In genomic region chr3:41565948-41566347, GRCh38 we compare ENCODE assay signal across 20 cellular contexts.
A peak's percentile ranks its signal among the peaks of the same experiment; 100 is the strongest.
DNase-seq lines count a peak whose midpoint lies in the region; ATAC-seq and TF ChIP-seq lines count a peak whose summit lies in the region.
"Had no signal": no experiment of that assay in that cellular context is flagged by ENCODE, and none has a peak within 500 bp of the region (broad histone marks: within the 10 kb centered on the region; RNA-seq: fewer than 3 reads in every experiment).

No MANE protein-coding gene starts in this region.

- no peak overlapping the region for H3K4me3 ChIP-seq in HEK293 (ENCODE audit: low read depth, low read length)
- H3K4me3 ChIP-seq: BLaER1, GM23248 had no signal

- H3K27me3 Mint-ChIP-seq in MCF 10A (ENCODE audit: insufficient read depth, unreplicated experiment), result no peaks in the 10 kb centered on the region
- H3K27me3 Mint-ChIP-seq: B cell; CD4-positive, CD25-positive, alpha-beta regulatory T cell had no signal

- TF ChIP-seq CTCF in HEK293 (tag by site-specific recombination; IDR thresholded peaks at IDR 0.05) (no peak), MCF 10A (IDR thresholded peaks at IDR 0.05; ENCODE audit: unreplicated experiment) (no peak)

- H3K9me3 ChIP-seq in HEK293 (ENCODE audit: control insufficient read depth, insufficient read depth, low read depth, low read length), result no peaks in the 10 kb centered on the region
- H3K9me3 ChIP-seq: BLaER1, Caco-2 had no signal

- H3K9me3 Mint-ChIP-seq in MCF 10A (ENCODE audit: unreplicated experiment), result peaks cover 7% of the 10 kb centered on the region
- H3K9me3 Mint-ChIP-seq: HFFc6 had no signal

- peak; percentile 5 for DNase-seq in DMS53 (lab: John Stamatoyannopoulos, UW)
- DNase-seq in DMS53 treated with DMSO at 0.1 percent for 48 hours (lab: John Stamatoyannopoulos, UW; ENCODE audit: unreplicated experiment), result no peak
- peak; percentile 14 for DNase-seq in kidney tubule cell (ENCODE audit: low spot score)
- DNase-seq in DMS 273 (lab: John Stamatoyannopoulos, UW; ENCODE audit: unreplicated experiment), result no peak
- no peak for DNase-seq in MCF 10A (ENCODE audit: unreplicated experiment)
- DNase-seq: Caco-2; CD4-positive, CD25-positive, alpha-beta regulatory T cell; CD8-positive, alpha-beta T cell; DMS 273 treated with DMSO at 0.1 percent for 48 hours; DND-41; GM23248; H9; HFFc6 had no signal

- no peaks in the 10 kb centered on the region for H3K36me3 Mint-ChIP-seq in MCF 10A (ENCODE audit: insufficient read depth, unreplicated experiment)

- peaks cover 6% of the 10 kb centered on the region for H3K4me1 Mint-ChIP-seq in MCF 10A (ENCODE audit: insufficient read depth, unreplicated experiment)
- H3K4me1 Mint-ChIP-seq: B cell; CD4-positive, CD25-positive, alpha-beta regulatory T cell had no signal

- no peak overlapping the region for H3K4me3 Mint-ChIP-seq in MCF 10A (ENCODE audit: unreplicated experiment)
- H3K4me3 Mint-ChIP-seq: B cell; CD4-positive, CD25-positive, alpha-beta regulatory T cell; CD8-positive, alpha-beta T cell; H9; HFFc6 had no signal

- no TSS peak for BruUV-seq in MCF 10A (replicated peaks; lab: Mats Ljungman, UMichigan)

- intact Hi-C loops in MCF 10A (cut with micrococcal nuclease), result no loop called here

- H3K4me1 ChIP-seq in HEK293 (ENCODE audit: control insufficient read depth, insufficient read depth, low read length), result no peaks in the 10 kb centered on the region
- H3K4me1 ChIP-seq: BLaER1, Caco-2 had no signal

- CTCF ChIA-PET in HEK293 (lab: Yijun Ruan, JAX) (no interaction called here), MCF 10A (lab: Yijun Ruan, JAX) (no interaction called here)

- H3K27ac ChIP-seq in HEK293 (ENCODE audit: extremely low read depth, low read depth, low read length), result no peak overlapping the region
- H3K27ac ChIP-seq: 22Rv1, BLaER1, C4-2B, GM23248 had no signal

- POLR2A ChIA-PET in HEK293 (lab: Yijun Ruan, JAX), result no interaction called here
- POLR2A ChIA-PET in MCF 10A (lab: Yijun Ruan, JAX), result interaction anchor here (0.6 kb wide), 1 partner anchor 638 kb away, joined by 3 read pairs; no protein-coding TSS in a partner anchor

- H3K27ac Mint-ChIP-seq in MCF 10A (ENCODE audit: low read depth, unreplicated experiment), result no peak overlapping the region
- H3K27ac Mint-ChIP-seq: B cell; CD4-positive, CD25-positive, alpha-beta regulatory T cell; CD8-positive, alpha-beta T cell; H9; HFFc6 had no signal

- no peak for ATAC-seq in GM19397 (IDR thresholded peaks at IDR 0.05; ENCODE audit: unreplicated experiment)
- ATAC-seq: CD8-positive, alpha-beta T cell; HCT116 had no signal

- H3K36me3 ChIP-seq in HEK293 (ENCODE audit: control insufficient read depth in 2 of 2, insufficient read depth in 1 of 2, low read length in 2 of 2), result no peaks in the 10 kb centered on the region

TF ChIP-seq in HEK293, 187 proteins besides CTCF, POLR2A, EP300 and RAD21:
- 0 out of 2 replicates have a peak, but pooled peaks have one; percentile 44 for TF ChIP-seq ATF2 (tag by site-specific recombination; IDR thresholded peaks at IDR 0.05; ENCODE audit: low read depth)
- TF ChIP-seq ZFP3 (tag by site-specific recombination; IDR thresholded peaks at IDR 0.05; ENCODE audit: low read depth), result no peak

Comparison
In these comparisons a context has a peak if more than half of its experiments do, and no peak if none do; other contexts are left out.
1. DNase-seq: peak in DMS53 (single experiment) and kidney tubule cell (single experiment); none in DMS53 treated with DMSO at 0.1 percent for 48 hours (single experiment), DMS 273 (single experiment) and MCF 10A (single experiment).